8 cellular contexts compared by ENCODE assay signal in the genomic region with DNA sequence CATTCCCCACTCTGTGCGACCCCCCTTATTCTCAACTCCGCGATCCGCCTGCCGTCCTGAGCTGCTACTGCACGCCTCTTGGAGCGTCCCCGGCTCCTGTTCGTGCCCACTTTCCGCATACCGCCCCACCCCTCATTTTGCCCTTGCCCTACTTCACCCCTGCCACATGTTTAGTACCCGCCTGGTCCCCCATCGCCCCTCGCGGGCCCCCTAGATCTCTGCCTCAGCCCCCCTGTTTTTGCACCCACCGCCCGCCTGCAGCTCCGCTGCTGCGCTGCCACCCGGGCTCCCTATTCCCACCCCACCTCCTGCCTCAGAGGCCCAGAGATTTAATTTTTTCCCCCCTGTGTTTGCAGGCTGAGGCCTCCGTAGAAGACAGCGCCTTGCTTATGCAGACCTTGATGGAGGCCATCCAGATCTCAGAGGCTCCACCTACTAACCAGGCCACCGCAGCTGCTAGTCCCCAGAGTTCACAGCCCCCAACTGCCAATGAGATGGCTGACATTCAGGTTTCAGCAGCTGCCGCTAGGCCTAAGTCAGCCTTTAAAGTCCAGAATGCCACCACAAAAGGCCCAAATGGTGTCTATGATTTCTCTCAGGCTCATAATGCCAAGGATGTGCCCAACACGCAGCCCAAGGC. TPM values are rescaled to one million over a fixed set of nuclear protein-coding genes. Genes with fewer than 3 reads are reported as not detected.
DNase-seq lines count a peak whose midpoint lies in the region; ATAC-seq and TF ChIP-seq lines count a peak whose summit lies in the region.

No MANE protein-coding gene starts in this region.

- peaks cover 6% of the 10 kb centered on the region for H3K9me3 Mint-ChIP-seq in nephron

- peaks cover 0 to 35% (median 24%) of the 10 kb centered on the region in 4 donors for H3K36me3 ChIP-seq in esophagus muscularis mucosa

- 34% methylated on average over 22 of the region's 25 CpGs for WGBS in esophagus muscularis mucosa

- H3K4me3 ChIP-seq in esophagus muscularis mucosa = peak overlapping the region; percentile 59 to 61 (median 59)

- peak overlapping the region; percentile 79 to 85 (median 82) for H3K27ac ChIP-seq in esophagus muscularis mucosa (replicated peaks in 1 of 4)

- peak overlapping the region; percentile 91 to 97 (median 93) for H3K27ac Mint-ChIP-seq in nephron

- TF ChIP-seq CTCF in esophagus muscularis mucosa (IDR thresholded peaks at IDR 0.05) (peak in 1 of 3 experiments; percentile 15), nephron (IDR thresholded peaks at IDR 0.05; ENCODE audit: unreplicated experiment in 3 of 3) (peak in 1 of 3 experiments; percentile 9)

- peak overlapping the region; percentile 92 to 99 (median 93) for H3K4me3 Mint-ChIP-seq in nephron

- no peak for TF ChIP-seq EP300 in esophagus muscularis mucosa (IDR thresholded peaks at IDR 0.05)

- H3K27me3 ChIP-seq in esophagus muscularis mucosa = no peaks in the 10 kb centered on the region

- H3K4me1 ChIP-seq in esophagus muscularis mucosa = peaks cover 0 to 21% (median 20%) of the 10 kb centered on the region in 4 donors

- H3K36me3 Mint-ChIP-seq in nephron (ENCODE audit: low read depth) = peaks cover 34% of the 10 kb centered on the region

- ATAC-seq in Right ventricle myocardium superior (ENCODE audit: poor library complexity) = peak; percentile 36
- no peak for ATAC-seq in Right ventricle myocardium inferior
- ATAC-seq in HG02938 (IDR thresholded peaks at IDR 0.05; ENCODE audit: unreplicated experiment) = peak; percentile 67

- no peak for DNase-seq in Right ventricle myocardium superior
- no peak for DNase-seq in Right ventricle myocardium inferior (ENCODE audit: missing footprints)
- peak; percentile 64 for DNase-seq in RPMI7951 (ENCODE audit: low read depth)
- DNase-seq in esophagus muscularis mucosa (ENCODE audit: extremely low spot score) = no peak
- no peak for DNase-seq in central memory CD4-positive, alpha-beta T cell
- DNase-seq in stimulated activated CD4-positive, alpha-beta T cell treated with anti-CD3 and anti-CD28 coated beads, Interleukin-2, amount 100 ng/mL, for 48 hours = no peak

- no peak for TF ChIP-seq POLR2A in esophagus muscularis mucosa (IDR thresholded peaks at IDR 0.05; ENCODE audit: low read depth)

- H3K9me3 ChIP-seq in esophagus muscularis mucosa = no peaks in the 10 kb centered on the region

- peaks cover 8% of the 10 kb centered on the region for H3K27me3 Mint-ChIP-seq in nephron (ENCODE audit: low read depth)

- intact Hi-C loops in Right ventricle myocardium superior (cut with DNase I) = no loop called here
- intact Hi-C loops in Right ventricle myocardium inferior (cut with DNase I) = no loop called here
- intact Hi-C loops in esophagus muscularis mucosa (cut with DNase I) = no loop called here

- H3K4me1 Mint-ChIP-seq in nephron = peaks cover 40% of the 10 kb centered on the region

RNA-seq across cellular contexts. Expression of a gene that starts 1.4 kb away (rescaled TPM):
- total RNA-seq in Right ventricle myocardium superior = 54.8 TPM
- total RNA-seq in Right ventricle myocardium inferior = 56.4 TPM
- 180 and 245 TPM in 2 replicates for total RNA-seq in RPMI7951 (2014; rRNA removed; shearing (Covaris generic))
- total RNA-seq in esophagus muscularis mucosa = 10 to 100 TPM; 32.6 to 57.9 (median 44.0) TPM
